Comparison of ENCODE assay signal across 1 cellular context in genomic region chr12:129901256-129901655, GRCh38.
TF ChIP-seq lines count a peak whose summit lies in the region.

No MANE protein-coding gene starts in this region.

TF ChIP-seq in GM23338, 12 proteins besides CTCF, POLR2A, EP300 and RAD21 (continued from another document):
- no peak for TF ChIP-seq ZNF462 (CRISPR knock-in tag; IDR thresholded peaks at IDR 0.05)
- TF ChIP-seq ZNF114 (CRISPR knock-in tag; IDR thresholded peaks at IDR 0.05) = no peak
- TF ChIP-seq POLR2AphosphoS5 (IDR thresholded peaks at IDR 0.05; ENCODE audit: low read depth) = no peak
